Comparison of ENCODE assay signal across 10 cellular contexts in genomic region chr17:80989586-80989913, GRCh38. TPM values are rescaled to one million over a fixed set of nuclear protein-coding genes. Genes with fewer than 3 reads are reported as not detected.
DNase-seq lines count a peak whose midpoint lies in the region; ATAC-seq and TF ChIP-seq lines count a peak whose summit lies in the region.
"Had no signal": no experiment of that assay in that cellular context is flagged by ENCODE, and none has a peak within 500 bp of the region (broad histone marks: within the 10 kb centered on the region; RNA-seq: fewer than 3 reads in every experiment).

No MANE protein-coding gene starts in this region.

- H3K4me1 ChIP-seq in BLaER1 (peaks cover 60% of the 10 kb centered on the region), DOHH2 (ENCODE audit: control insufficient read depth, low read length) (peaks cover 30% of the 10 kb centered on the region), lower lobe of right lung (peaks cover 41% of the 10 kb centered on the region)

- H3K36me3 ChIP-seq in BLaER1 (no peaks in the 10 kb centered on the region), DOHH2 (ENCODE audit: control insufficient read depth, low read length) (no peaks in the 10 kb centered on the region), lower lobe of right lung (no peaks in the 10 kb centered on the region)
- H3K36me3 ChIP-seq: brain microvascular endothelial cell had no signal

- H3K79me2 ChIP-seq in DOHH2 (ENCODE audit: control insufficient read depth, low read length): peaks cover 15% of the 10 kb centered on the region

- DNase-seq in lower lobe of right lung (no peak), NCI-H2107 treated with DMSO at 0.1 percent for 48 hours (lab: John Stamatoyannopoulos, UW; ENCODE audit: unreplicated experiment) (no peak), dermis blood vessel endothelial cell (no peak)
- DNase-seq: NCI-H2029 treated with DMSO at 0.1 percent for 48 hours had no signal

- no peaks in the 10 kb centered on the region for H3K9me2 ChIP-seq in DOHH2 (replicated peaks; ENCODE audit: control insufficient read depth, low read length)

- no peak for TF ChIP-seq CTCF in DOHH2 (IDR thresholded peaks at IDR 0.05; ENCODE audit: low read depth, low read length, poor library complexity, severe bottlenecking)
- no peak for TF ChIP-seq CTCF in VCaP (conservative IDR thresholded peaks at IDR 0.05)
- TF ChIP-seq CTCF in lower lobe of right lung (IDR thresholded peaks at IDR 0.05): no peak

- peak overlapping the region; percentile 81; the same call in 1 of the 2 replicates for H3K4me2 ChIP-seq in BLaER1
- peak overlapping the region; percentile 81 for H3K4me2 ChIP-seq in DOHH2 (ENCODE audit: low read length)

- H3K9me3 ChIP-seq in BLaER1: no peaks in the 10 kb centered on the region
- no peaks in the 10 kb centered on the region for H3K9me3 ChIP-seq in DOHH2 (ENCODE audit: control insufficient read depth, insufficient read depth, low read length)
- no peaks in the 10 kb centered on the region for H3K9me3 ChIP-seq in lower lobe of right lung

- H3K27me3 ChIP-seq in BLaER1 (peaks cover 74% of the 10 kb centered on the region), DOHH2 (ENCODE audit: control insufficient read depth, low read length) (peaks cover 30% of the 10 kb centered on the region), lower lobe of right lung (ENCODE audit: low read depth) (no peaks in the 10 kb centered on the region)
- H3K27me3 ChIP-seq: brain microvascular endothelial cell had no signal

- H3K27ac ChIP-seq in BLaER1 (no peak overlapping the region), DOHH2 (ENCODE audit: low read depth, low read length) (no peak overlapping the region), VCaP (peak overlapping the region; percentile 37; the same call in 1 of the 2 replicates), lower lobe of right lung (no peak overlapping the region)
- H3K27ac ChIP-seq: brain microvascular endothelial cell had no signal

- intact Hi-C loops in lower lobe of right lung (cut with DNase I): no loop called here

- no peak for ATAC-seq in lower lobe of right lung
- ATAC-seq in GM18519 (IDR thresholded peaks at IDR 0.05; ENCODE audit: low FRiP score, unreplicated experiment): no peak

- H4K20me1 ChIP-seq in BLaER1 (peaks cover 45% of the 10 kb centered on the region), DOHH2 (ENCODE audit: control insufficient read depth, insufficient read depth, low read depth, low read length) (no peaks in the 10 kb centered on the region)

- H3F3A ChIP-seq in DOHH2 (ENCODE audit: control insufficient read depth, insufficient read depth): no peaks in the 10 kb centered on the region

- H3K9ac ChIP-seq in BLaER1: no peak overlapping the region

- H3K4me3 ChIP-seq in BLaER1 (no peak overlapping the region), DOHH2 (ENCODE audit: low read length) (peak overlapping the region; percentile 60), lower lobe of right lung (peak overlapping the region; percentile 25)
- H3K4me3 ChIP-seq: lung had no signal

RNA-seq across cellular contexts. Expression of gene CHMP6, which starts 2.1 kb away (rescaled TPM):
- 28.8 TPM for total RNA-seq in lower lobe of right lung
- total RNA-seq in dermis blood vessel endothelial cell: 19.2 and 28.6 TPM in 2 replicates

RNA-seq across cellular contexts. Expression of gene BAIAP2, which starts 45.4 kb away (rescaled TPM):
- total RNA-seq in lower lobe of right lung (119 TPM), dermis blood vessel endothelial cell (27.7 and 53.9 TPM in 2 replicates)
